Comparison of ENCODE assay signal across 1 cellular context in genomic region chr17:81808778-81809555, GRCh38.
TF ChIP-seq lines count a peak whose summit lies in the region.

No MANE protein-coding gene starts in this region.

TF ChIP-seq in K562, 482 proteins besides CTCF, POLR2A, EP300 and RAD21 (continues in another document):
- TF ChIP-seq ZNF449 (CRISPR knock-in tag; IDR thresholded peaks at IDR 0.05): no peak
- TF ChIP-seq KDM2B (CRISPR knock-in tag; IDR thresholded peaks at IDR 0.05): no peak
- no peak for TF ChIP-seq SETDB1 (IDR thresholded peaks at IDR 0.05; ENCODE audit: low read length)
- no peak for TF ChIP-seq L3MBTL2 (IDR thresholded peaks at IDR 0.05)
- no peak for TF ChIP-seq ZNF277 (CRISPR knock-in tag; IDR thresholded peaks at IDR 0.05; ENCODE audit: borderline replicate concordance)
- TF ChIP-seq ZNF232 (CRISPR knock-in tag; IDR thresholded peaks at IDR 0.05): no peak
- TF ChIP-seq CBFA2T3 (IDR thresholded peaks at IDR 0.05): no peak
- no peak for TF ChIP-seq RB1 (IDR thresholded peaks at IDR 0.05; ENCODE audit: low read depth)
- TF ChIP-seq ZFP36 (IDR thresholded peaks at IDR 0.05; ENCODE audit: low read depth, low read length, partially characterized antibody): peak; percentile 4
- TF ChIP-seq MYNN (IDR thresholded peaks at IDR 0.05): 0 out of 2 replicates have a peak, but pooled peaks have one; percentile 46
- TF ChIP-seq MYNN (CRISPR knock-in tag; IDR thresholded peaks at IDR 0.05): no peak
- TF ChIP-seq ARHGAP35 (IDR thresholded peaks at IDR 0.05; ENCODE audit: partially characterized antibody): no peak
- TF ChIP-seq ZNF175 (CRISPR knock-in tag; IDR thresholded peaks at IDR 0.05; ENCODE audit: low read depth): no peak
- no peak for TF ChIP-seq CGGBP1 (CRISPR knock-in tag; IDR thresholded peaks at IDR 0.05)
- no peak; the same call in 1 of the 2 replicates for TF ChIP-seq TFE3 (CRISPR knock-in tag; IDR thresholded peaks at IDR 0.05)
- TF ChIP-seq PBX2 (CRISPR knock-in tag; IDR thresholded peaks at IDR 0.05; ENCODE audit: low read depth): no peak
- TF ChIP-seq PBX2 (tag; conservative IDR thresholded peaks at IDR 0.05; ENCODE audit: low read depth): peak; percentile 44
- no peak for TF ChIP-seq E2F5 (CRISPR knock-in tag; IDR thresholded peaks at IDR 0.05)
- TF ChIP-seq TGIF2 (CRISPR knock-in tag; IDR thresholded peaks at IDR 0.05): no peak
- no peak for TF ChIP-seq EHMT2 (IDR thresholded peaks at IDR 0.05)
- no peak for TF ChIP-seq MCM2 (IDR thresholded peaks at IDR 0.05; ENCODE audit: low read depth)
- TF ChIP-seq POLR2H (tag; IDR thresholded peaks at IDR 0.05; ENCODE audit: low read depth): no peak
- no peak for TF ChIP-seq ZNF41 (CRISPR knock-in tag; conservative IDR thresholded peaks at IDR 0.05)
- no peak for TF ChIP-seq ZC3H8 (IDR thresholded peaks at IDR 0.05)
- no peak for TF ChIP-seq ZNF551 (CRISPR knock-in tag; IDR thresholded peaks at IDR 0.05)
- TF ChIP-seq GTF2A2 (tag; IDR thresholded peaks at IDR 0.05): no peak
- TF ChIP-seq ZNF140 (CRISPR knock-in tag; IDR thresholded peaks at IDR 0.05): no peak
- no peak for TF ChIP-seq CC2D1A (IDR thresholded peaks at IDR 0.05)
- no peak for TF ChIP-seq SP2 (IDR thresholded peaks at IDR 0.05; ENCODE audit: extremely low read depth, low read depth, low read length, poor library complexity, severe bottlenecking)
- TF ChIP-seq CREBBP (IDR thresholded peaks at IDR 0.05; ENCODE audit: low read depth, low read length): no peak
- TF ChIP-seq ZBTB11 (CRISPR knock-in tag; IDR thresholded peaks at IDR 0.05): no peak
- TF ChIP-seq MTA2 (IDR thresholded peaks at IDR 0.05; ENCODE audit: low read depth): no peak
- no peak for TF ChIP-seq CSDE1 (IDR thresholded peaks at IDR 0.05)
- TF ChIP-seq ZNF318 (IDR thresholded peaks at IDR 0.05; ENCODE audit: borderline replicate concordance in 1 of 2, low read depth in 1 of 2): no peak
- no peak for TF ChIP-seq ZNF197 (CRISPR knock-in tag; IDR thresholded peaks at IDR 0.05; ENCODE audit: low read depth)
- no peak for TF ChIP-seq TEAD4 (IDR thresholded peaks at IDR 0.05; ENCODE audit: low read length)
- TF ChIP-seq TEAD4 (CRISPR knock-in tag; IDR thresholded peaks at IDR 0.05; ENCODE audit: borderline replicate concordance): no peak
- TF ChIP-seq E4F1 (CRISPR knock-in tag; IDR thresholded peaks at IDR 0.05; ENCODE audit: borderline replicate concordance): no peak
- no peak for TF ChIP-seq DLX4 (CRISPR knock-in tag; IDR thresholded peaks at IDR 0.05)
- no peak for TF ChIP-seq SRSF9 (IDR thresholded peaks at IDR 0.05; ENCODE audit: borderline replicate concordance, low read depth, low read length)
